In the genomic region with DNA sequence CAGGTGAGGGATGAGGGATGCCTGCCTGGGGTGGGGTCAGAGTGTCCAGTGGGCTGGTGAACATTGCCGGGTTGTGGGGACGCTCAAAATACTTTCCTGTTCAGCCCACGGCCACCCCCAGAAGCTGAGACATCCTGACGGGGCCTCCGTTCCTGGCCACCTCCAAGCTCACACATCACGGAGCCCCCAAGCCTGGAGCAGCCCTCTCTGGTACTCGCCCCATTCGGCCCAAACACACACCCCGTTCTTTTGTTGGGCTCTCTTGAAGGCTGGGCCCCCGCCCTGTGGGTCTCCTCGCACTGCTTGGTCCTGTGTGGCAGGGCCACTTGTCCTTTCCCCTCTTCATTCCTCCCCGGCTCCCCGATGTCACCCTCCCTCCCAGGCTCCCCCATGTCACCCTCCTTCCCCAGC, we compare ENCODE assay signal across 1 cellular context.
TF ChIP-seq lines count a peak whose summit lies in the region.

No MANE protein-coding gene starts in this region.

TF ChIP-seq in HepG2, 621 proteins besides CTCF, POLR2A, EP300 and RAD21 (continued from another document):
- TF ChIP-seq, protein P1, sequence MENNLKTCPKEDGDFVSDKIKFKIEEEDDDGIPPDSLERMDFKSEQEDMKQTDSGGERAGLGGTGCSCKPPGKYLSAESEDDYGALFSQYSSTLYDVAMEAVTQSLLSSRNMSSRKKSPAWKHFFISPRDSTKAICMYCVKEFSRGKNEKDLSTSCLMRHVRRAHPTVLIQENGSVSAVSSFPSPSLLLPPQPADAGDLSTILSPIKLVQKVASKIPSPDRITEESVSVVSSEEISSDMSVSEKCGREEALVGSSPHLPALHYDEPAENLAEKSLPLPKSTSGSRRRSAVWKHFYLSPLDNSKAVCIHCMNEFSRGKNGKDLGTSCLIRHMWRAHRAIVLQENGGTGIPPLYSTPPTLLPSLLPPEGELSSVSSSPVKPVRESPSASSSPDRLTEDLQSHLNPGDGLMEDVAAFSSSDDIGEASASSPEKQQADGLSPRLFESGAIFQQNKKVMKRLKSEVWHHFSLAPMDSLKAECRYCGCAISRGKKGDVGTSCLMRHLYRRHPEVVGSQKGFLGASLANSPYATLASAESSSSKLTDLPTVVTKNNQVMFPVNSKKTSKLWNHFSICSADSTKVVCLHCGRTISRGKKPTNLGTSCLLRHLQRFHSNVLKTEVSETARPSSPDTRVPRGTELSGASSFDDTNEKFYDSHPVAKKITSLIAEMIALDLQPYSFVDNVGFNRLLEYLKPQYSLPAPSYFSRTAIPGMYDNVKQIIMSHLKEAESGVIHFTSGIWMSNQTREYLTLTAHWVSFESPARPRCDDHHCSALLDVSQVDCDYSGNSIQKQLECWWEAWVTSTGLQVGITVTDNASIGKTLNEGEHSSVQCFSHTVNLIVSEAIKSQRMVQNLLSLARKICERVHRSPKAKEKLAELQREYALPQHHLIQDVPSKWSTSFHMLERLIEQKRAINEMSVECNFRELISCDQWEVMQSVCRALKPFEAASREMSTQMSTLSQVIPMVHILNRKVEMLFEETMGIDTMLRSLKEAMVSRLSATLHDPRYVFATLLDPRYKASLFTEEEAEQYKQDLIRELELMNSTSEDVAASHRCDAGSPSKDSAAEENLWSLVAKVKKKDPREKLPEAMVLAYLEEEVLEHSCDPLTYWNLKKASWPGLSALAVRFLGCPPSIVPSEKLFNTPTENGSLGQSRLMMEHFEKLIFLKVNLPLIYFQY (CRISPR knock-in tag; IDR thresholded peaks at IDR 0.05; ENCODE audit: borderline replicate concordance), result no peak
- TF ChIP-seq, protein P2, sequence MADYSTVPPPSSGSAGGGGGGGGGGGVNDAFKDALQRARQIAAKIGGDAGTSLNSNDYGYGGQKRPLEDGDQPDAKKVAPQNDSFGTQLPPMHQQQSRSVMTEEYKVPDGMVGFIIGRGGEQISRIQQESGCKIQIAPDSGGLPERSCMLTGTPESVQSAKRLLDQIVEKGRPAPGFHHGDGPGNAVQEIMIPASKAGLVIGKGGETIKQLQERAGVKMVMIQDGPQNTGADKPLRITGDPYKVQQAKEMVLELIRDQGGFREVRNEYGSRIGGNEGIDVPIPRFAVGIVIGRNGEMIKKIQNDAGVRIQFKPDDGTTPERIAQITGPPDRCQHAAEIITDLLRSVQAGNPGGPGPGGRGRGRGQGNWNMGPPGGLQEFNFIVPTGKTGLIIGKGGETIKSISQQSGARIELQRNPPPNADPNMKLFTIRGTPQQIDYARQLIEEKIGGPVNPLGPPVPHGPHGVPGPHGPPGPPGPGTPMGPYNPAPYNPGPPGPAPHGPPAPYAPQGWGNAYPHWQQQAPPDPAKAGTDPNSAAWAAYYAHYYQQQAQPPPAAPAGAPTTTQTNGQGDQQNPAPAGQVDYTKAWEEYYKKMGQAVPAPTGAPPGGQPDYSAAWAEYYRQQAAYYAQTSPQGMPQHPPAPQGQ (CRISPR knock-in tag; IDR thresholded peaks at IDR 0.05; ENCODE audit: borderline replicate concordance), result no peak
- TF ChIP-seq, protein P3, sequence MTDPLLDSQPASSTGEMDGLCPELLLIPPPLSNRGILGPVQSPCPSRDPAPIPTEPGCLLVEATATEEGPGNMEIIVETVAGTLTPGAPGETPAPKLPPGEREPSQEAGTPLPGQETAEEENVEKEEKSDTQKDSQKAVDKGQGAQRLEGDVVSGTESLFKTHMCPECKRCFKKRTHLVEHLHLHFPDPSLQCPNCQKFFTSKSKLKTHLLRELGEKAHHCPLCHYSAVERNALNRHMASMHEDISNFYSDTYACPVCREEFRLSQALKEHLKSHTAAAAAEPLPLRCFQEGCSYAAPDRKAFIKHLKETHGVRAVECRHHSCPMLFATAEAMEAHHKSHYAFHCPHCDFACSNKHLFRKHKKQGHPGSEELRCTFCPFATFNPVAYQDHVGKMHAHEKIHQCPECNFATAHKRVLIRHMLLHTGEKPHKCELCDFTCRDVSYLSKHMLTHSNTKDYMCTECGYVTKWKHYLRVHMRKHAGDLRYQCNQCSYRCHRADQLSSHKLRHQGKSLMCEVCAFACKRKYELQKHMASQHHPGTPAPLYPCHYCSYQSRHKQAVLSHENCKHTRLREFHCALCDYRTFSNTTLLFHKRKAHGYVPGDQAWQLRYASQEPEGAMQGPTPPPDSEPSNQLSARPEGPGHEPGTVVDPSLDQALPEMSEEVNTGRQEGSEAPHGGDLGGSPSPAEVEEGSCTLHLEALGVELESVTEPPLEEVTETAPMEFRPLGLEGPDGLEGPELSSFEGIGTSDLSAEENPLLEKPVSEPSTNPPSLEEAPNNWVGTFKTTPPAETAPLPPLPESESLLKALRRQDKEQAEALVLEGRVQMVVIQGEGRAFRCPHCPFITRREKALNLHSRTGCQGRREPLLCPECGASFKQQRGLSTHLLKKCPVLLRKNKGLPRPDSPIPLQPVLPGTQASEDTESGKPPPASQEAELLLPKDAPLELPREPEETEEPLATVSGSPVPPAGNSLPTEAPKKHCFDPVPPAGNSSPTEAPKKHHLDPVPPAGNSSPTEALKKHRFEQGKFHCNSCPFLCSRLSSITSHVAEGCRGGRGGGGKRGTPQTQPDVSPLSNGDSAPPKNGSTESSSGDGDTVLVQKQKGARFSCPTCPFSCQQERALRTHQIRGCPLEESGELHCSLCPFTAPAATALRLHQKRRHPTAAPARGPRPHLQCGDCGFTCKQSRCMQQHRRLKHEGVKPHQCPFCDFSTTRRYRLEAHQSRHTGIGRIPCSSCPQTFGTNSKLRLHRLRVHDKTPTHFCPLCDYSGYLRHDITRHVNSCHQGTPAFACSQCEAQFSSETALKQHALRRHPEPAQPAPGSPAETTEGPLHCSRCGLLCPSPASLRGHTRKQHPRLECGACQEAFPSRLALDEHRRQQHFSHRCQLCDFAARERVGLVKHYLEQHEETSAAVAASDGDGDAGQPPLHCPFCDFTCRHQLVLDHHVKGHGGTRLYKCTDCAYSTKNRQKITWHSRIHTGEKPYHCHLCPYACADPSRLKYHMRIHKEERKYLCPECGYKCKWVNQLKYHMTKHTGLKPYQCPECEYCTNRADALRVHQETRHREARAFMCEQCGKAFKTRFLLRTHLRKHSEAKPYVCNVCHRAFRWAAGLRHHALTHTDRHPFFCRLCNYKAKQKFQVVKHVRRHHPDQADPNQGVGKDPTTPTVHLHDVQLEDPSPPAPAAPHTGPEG (CRISPR knock-in tag; IDR thresholded peaks at IDR 0.05), result no peak
- TF ChIP-seq FOXA3 (CRISPR knock-in tag; IDR thresholded peaks at IDR 0.05), result no peak
- TF ChIP-seq ZSCAN9 (CRISPR knock-in tag; IDR thresholded peaks at IDR 0.05; ENCODE audit: borderline replicate concordance), result no peak
- no peak for TF ChIP-seq XBP1 (CRISPR knock-in tag; IDR thresholded peaks at IDR 0.05)
- TF ChIP-seq, protein P4, sequence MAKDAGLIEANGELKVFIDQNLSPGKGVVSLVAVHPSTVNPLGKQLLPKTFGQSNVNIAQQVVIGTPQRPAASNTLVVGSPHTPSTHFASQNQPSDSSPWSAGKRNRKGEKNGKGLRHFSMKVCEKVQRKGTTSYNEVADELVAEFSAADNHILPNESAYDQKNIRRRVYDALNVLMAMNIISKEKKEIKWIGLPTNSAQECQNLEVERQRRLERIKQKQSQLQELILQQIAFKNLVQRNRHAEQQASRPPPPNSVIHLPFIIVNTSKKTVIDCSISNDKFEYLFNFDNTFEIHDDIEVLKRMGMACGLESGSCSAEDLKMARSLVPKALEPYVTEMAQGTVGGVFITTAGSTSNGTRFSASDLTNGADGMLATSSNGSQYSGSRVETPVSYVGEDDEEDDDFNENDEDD (CRISPR knock-in tag; IDR thresholded peaks at IDR 0.05; ENCODE audit: borderline replicate concordance), result no peak
- TF ChIP-seq ZNF441 (CRISPR knock-in tag; IDR thresholded peaks at IDR 0.05; ENCODE audit: borderline replicate concordance), result no peak
- no peak for TF ChIP-seq ZSCAN22 (CRISPR knock-in tag; IDR thresholded peaks at IDR 0.05)
- TF ChIP-seq, protein P5, sequence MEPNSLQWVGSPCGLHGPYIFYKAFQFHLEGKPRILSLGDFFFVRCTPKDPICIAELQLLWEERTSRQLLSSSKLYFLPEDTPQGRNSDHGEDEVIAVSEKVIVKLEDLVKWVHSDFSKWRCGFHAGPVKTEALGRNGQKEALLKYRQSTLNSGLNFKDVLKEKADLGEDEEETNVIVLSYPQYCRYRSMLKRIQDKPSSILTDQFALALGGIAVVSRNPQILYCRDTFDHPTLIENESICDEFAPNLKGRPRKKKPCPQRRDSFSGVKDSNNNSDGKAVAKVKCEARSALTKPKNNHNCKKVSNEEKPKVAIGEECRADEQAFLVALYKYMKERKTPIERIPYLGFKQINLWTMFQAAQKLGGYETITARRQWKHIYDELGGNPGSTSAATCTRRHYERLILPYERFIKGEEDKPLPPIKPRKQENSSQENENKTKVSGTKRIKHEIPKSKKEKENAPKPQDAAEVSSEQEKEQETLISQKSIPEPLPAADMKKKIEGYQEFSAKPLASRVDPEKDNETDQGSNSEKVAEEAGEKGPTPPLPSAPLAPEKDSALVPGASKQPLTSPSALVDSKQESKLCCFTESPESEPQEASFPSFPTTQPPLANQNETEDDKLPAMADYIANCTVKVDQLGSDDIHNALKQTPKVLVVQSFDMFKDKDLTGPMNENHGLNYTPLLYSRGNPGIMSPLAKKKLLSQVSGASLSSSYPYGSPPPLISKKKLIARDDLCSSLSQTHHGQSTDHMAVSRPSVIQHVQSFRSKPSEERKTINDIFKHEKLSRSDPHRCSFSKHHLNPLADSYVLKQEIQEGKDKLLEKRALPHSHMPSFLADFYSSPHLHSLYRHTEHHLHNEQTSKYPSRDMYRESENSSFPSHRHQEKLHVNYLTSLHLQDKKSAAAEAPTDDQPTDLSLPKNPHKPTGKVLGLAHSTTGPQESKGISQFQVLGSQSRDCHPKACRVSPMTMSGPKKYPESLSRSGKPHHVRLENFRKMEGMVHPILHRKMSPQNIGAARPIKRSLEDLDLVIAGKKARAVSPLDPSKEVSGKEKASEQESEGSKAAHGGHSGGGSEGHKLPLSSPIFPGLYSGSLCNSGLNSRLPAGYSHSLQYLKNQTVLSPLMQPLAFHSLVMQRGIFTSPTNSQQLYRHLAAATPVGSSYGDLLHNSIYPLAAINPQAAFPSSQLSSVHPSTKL (CRISPR knock-in tag; IDR thresholded peaks at IDR 0.05), result no peak
- TF ChIP-seq ZSCAN20 (CRISPR knock-in tag; IDR thresholded peaks at IDR 0.05; ENCODE audit: borderline replicate concordance), result no peak
- no peak for TF ChIP-seq EED (CRISPR knock-in tag; IDR thresholded peaks at IDR 0.05)
- TF ChIP-seq SCMH1 (CRISPR knock-in tag; IDR thresholded peaks at IDR 0.05; ENCODE audit: borderline replicate concordance), result no peak
